11 cellular contexts compared by ENCODE assay signal in the genomic region with DNA sequence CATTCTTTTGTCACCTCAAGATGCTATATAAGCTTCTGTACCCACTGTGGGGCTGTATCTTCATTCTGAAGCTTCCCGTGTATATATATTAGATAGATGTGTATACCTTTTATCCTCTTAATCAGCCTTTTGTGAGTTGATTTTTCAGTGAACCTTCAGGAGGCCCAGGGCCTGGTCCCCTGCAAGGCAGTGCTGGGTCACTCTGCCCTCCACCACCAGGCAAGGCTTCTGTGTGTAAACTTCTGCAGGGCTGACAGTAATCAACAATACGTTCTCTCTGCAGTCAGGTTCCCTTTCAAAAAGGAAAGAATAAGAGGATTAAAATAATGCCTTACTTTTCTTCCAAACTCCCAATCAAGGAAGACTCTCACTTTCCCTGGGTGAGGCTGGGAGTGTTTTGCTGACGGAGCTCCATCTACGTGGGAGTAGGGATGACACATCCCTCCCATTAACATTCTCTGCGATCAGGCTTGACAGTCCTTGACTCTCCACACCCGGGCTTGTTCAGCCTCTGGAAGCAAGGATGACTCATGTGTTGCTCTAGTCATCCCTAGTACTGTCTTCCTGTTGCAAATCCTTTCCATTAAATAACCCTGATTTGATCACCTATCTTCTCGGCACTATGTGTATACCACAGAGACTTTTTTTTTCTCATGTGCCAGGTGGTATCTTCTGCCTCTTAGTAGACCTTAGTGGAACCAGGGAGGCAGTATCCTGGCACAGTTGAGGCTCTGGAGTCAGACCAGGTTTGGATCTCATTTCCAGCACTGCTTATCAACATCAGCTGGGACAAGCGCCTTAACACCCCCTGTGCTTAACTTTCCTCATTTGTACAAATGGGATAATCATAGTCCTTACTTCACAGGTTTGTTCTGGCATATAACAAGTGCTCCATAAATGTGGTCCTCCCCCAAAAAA.
A peak's percentile ranks its signal among the peaks of the same experiment; 100 is the strongest.
DNase-seq lines count a peak whose midpoint lies in the region; ATAC-seq, FAIRE-seq and TF ChIP-seq lines count a peak whose summit lies in the region.
"Had no signal": no experiment of that assay in that cellular context is flagged by ENCODE, and none has a peak within 500 bp of the region (broad histone marks: within the 10 kb centered on the region; RNA-seq: fewer than 3 reads in every experiment).

No MANE protein-coding gene starts in this region.

- H3K27ac ChIP-seq in MM.1S (ENCODE audit: low read length) (no peak overlapping the region), Peyer's patch (no peak overlapping the region)

- H3K4me3 Mint-ChIP-seq in Calu3 (ENCODE audit: low read depth, unreplicated experiment), result peak overlapping the region; percentile 19
- H3K4me3 Mint-ChIP-seq in activated CD4-positive, alpha-beta T cell treated with anti-CD3 and anti-CD28 coated beads for 36 hours, result no peak overlapping the region
- H3K4me3 Mint-ChIP-seq: nephron progenitor cell; stimulated activated naive B cell treated with anti-CD40 and anti-IgM and Interleukin-4, amounts not matched to agents 10 μg/mL and 1 μg/mL and 100 μg/mL, for 72 hours had no signal

- no peaks in the 10 kb centered on the region for H3K9me2 ChIP-seq in MM.1S (replicated peaks; ENCODE audit: insufficient read depth, low read length)

- H3K27ac Mint-ChIP-seq in Calu3 (ENCODE audit: unreplicated experiment), result no peak overlapping the region
- no peak overlapping the region for H3K27ac Mint-ChIP-seq in activated CD4-positive, alpha-beta T cell treated with anti-CD3 and anti-CD28 coated beads for 36 hours
- H3K27ac Mint-ChIP-seq: nephron progenitor cell; stimulated activated naive B cell treated with anti-CD40 and anti-IgM and Interleukin-4, amounts not matched to agents 10 μg/mL and 1 μg/mL and 100 μg/mL, for 72 hours had no signal

- FAIRE-seq in GM12892 (lab: Jason Lieb, UNC), result no peak
- FAIRE-seq: GM18507 had no signal

- no peak for ATAC-seq in activated CD4-positive, alpha-beta T cell treated with anti-CD3 and anti-CD28 coated beads for 36 hours
- ATAC-seq: stimulated activated naive B cell treated with anti-CD40 and anti-IgM and Interleukin-4, amounts not matched to agents 10 μg/mL and 1 μg/mL and 100 μg/mL, for 72 hours had no signal

- H3K4me2 ChIP-seq in MM.1S (ENCODE audit: low read depth, low read length), result peak overlapping the region; percentile 39; the same call in 1 of the 2 replicates

- no peaks in the 10 kb centered on the region for H4K20me1 ChIP-seq in MM.1S (ENCODE audit: insufficient read depth, low read length)

- intact Hi-C loops in Calu3 (cut with micrococcal nuclease; ENCODE audit: unreplicated experiment), result no loop called here
- intact Hi-C loops in activated CD4-positive, alpha-beta T cell treated with anti-CD3 and anti-CD28 coated beads for 36 hours (cut with DNase I, micrococcal nuclease), result no loop called here

- CTCF ChIA-PET in Calu3 (lab: Charles Lee), result interaction anchor here (0.7 kb wide), 1 partner anchor 867 kb away, joined by 4 read pairs; no protein-coding TSS in a partner anchor
- CTCF ChIA-PET in activated CD4-positive, alpha-beta T cell treated with anti-CD3 and anti-CD28 coated beads for 36 hours (lab: Charles Lee), result no interaction called here

- H3K36me3 ChIP-seq in MM.1S (replicated peaks; ENCODE audit: insufficient read depth, low read length), result no peaks in the 10 kb centered on the region
- H3K36me3 ChIP-seq in Peyer's patch, result no peaks in the 10 kb centered on the region

- H3K27me3 ChIP-seq in MM.1S (replicated peaks; ENCODE audit: insufficient read depth, low read length) (no peaks in the 10 kb centered on the region), Peyer's patch (no peaks in the 10 kb centered on the region)

- H3K4me1 Mint-ChIP-seq in Calu3 (ENCODE audit: low read depth, unreplicated experiment), result peaks cover 22% of the 10 kb centered on the region
- no peaks in the 10 kb centered on the region for H3K4me1 Mint-ChIP-seq in activated CD4-positive, alpha-beta T cell treated with anti-CD3 and anti-CD28 coated beads for 36 hours
- H3K4me1 Mint-ChIP-seq: stimulated activated naive B cell treated with anti-CD40 and anti-IgM and Interleukin-4, amounts not matched to agents 10 μg/mL and 1 μg/mL and 100 μg/mL, for 72 hours had no signal

- no peak overlapping the region for H2AFZ ChIP-seq in MM.1S (ENCODE audit: low read length)

- H3K9me3 Mint-ChIP-seq in Calu3 (ENCODE audit: low read depth, unreplicated experiment), result no peaks in the 10 kb centered on the region
- no peaks in the 10 kb centered on the region for H3K9me3 Mint-ChIP-seq in activated CD4-positive, alpha-beta T cell treated with anti-CD3 and anti-CD28 coated beads for 36 hours (ENCODE audit: low read depth)

- H3K27me3 Mint-ChIP-seq in Calu3 (ENCODE audit: unreplicated experiment), result peaks cover 7% of the 10 kb centered on the region
- H3K27me3 Mint-ChIP-seq in activated CD4-positive, alpha-beta T cell treated with anti-CD3 and anti-CD28 coated beads for 36 hours, result peaks cover 27% of the 10 kb centered on the region

- no TSS peak for BruUV-seq in Calu3 (replicated peaks; lab: Mats Ljungman, UMichigan)

- TF ChIP-seq POLR2A in Peyer's patch (IDR thresholded peaks at IDR 0.05), result no peak
- TF ChIP-seq POLR2A in GM12892 (IDR thresholded peaks at IDR 0.05; ENCODE audit: low read depth, low read length), result no peak

- no peaks in the 10 kb centered on the region for H3K36me3 Mint-ChIP-seq in Calu3 (ENCODE audit: insufficient read depth, unreplicated experiment)
- H3K36me3 Mint-ChIP-seq in activated CD4-positive, alpha-beta T cell treated with anti-CD3 and anti-CD28 coated beads for 36 hours (ENCODE audit: low read depth), result no peaks in the 10 kb centered on the region
- H3K36me3 Mint-ChIP-seq: stimulated activated naive B cell treated with anti-CD40 and anti-IgM and Interleukin-4, amounts not matched to agents 10 μg/mL and 1 μg/mL and 100 μg/mL, for 72 hours had no signal

- no peak for TF ChIP-seq CTCF in Calu3 (IDR thresholded peaks at IDR 0.05; ENCODE audit: unreplicated experiment)
- TF ChIP-seq CTCF in MM.1S (IDR thresholded peaks at IDR 0.05; ENCODE audit: low read length), result no peak
- no peak for TF ChIP-seq CTCF in Peyer's patch (IDR thresholded peaks at IDR 0.05)

- DNase-seq in Calu3 (peak; percentile 17), MM.1S (no peak), dedifferentiated amniotic fluid mesenchymal stem cell (ENCODE audit: extremely low spot score) (peak; percentile 75), non-pigmented ciliary epithelial cell (ENCODE audit: low read depth) (peak; percentile 92), Peyer's patch (no peak), GM12892 (ENCODE audit: insufficient read length) (no peak)
- DNase-seq in activated CD4-positive, alpha-beta T cell treated with anti-CD3 and anti-CD28 coated beads for 36 hours, result no peak
- DNase-seq in effector CD8-positive, alpha-beta T cell (lab: John Stamatoyannopoulos, UW), result no peak
- DNase-seq: nephron progenitor cell; stimulated activated naive B cell treated with anti-CD40 and anti-IgM and Interleukin-4, amounts not matched to agents 10 μg/mL and 1 μg/mL and 100 μg/mL, for 72 hours had no signal

- no peak overlapping the region for H3K9ac ChIP-seq in MM.1S (ENCODE audit: low read length)

- POLR2A ChIA-PET in activated CD4-positive, alpha-beta T cell treated with anti-CD3 and anti-CD28 coated beads for 36 hours (lab: Charles Lee), result no interaction called here

- no peaks in the 10 kb centered on the region for H3F3A ChIP-seq in MM.1S (ENCODE audit: insufficient read depth, low read length)

- H3K79me2 ChIP-seq in MM.1S (ENCODE audit: low read length), result no peaks in the 10 kb centered on the region

- H3K4me1 ChIP-seq in MM.1S (ENCODE audit: low read length), result peaks cover 12% of the 10 kb centered on the region
- H3K4me1 ChIP-seq in Peyer's patch, result no peaks in the 10 kb centered on the region

- H3K9me3 ChIP-seq in MM.1S (replicated peaks; ENCODE audit: insufficient read depth, low read length), result no peaks in the 10 kb centered on the region
- H3K9me3 ChIP-seq in Peyer's patch, result no peaks in the 10 kb centered on the region

- H3K4me3 ChIP-seq in MM.1S (ENCODE audit: low read length), result no peak overlapping the region; the same call in 1 of the 2 replicates
- H3K4me3 ChIP-seq in Peyer's patch, result no peak overlapping the region

Comparison
In these comparisons a context has a peak if more than half of its experiments do, and no peak if none do; other contexts are left out.
1. DNase-seq: peak in Calu3 (single experiment), dedifferentiated amniotic fluid mesenchymal stem cell (single experiment) and non-pigmented ciliary epithelial cell (single experiment); none in MM.1S (single experiment), Peyer's patch (0 of 3), activated CD4-positive, alpha-beta T cell treated with anti-CD3 and anti-CD28 coated beads for 36 hours (single experiment), effector CD8-positive, alpha-beta T cell (single experiment) and GM12892 (single experiment).